21 cellular contexts compared by ENCODE assay signal in genomic region chr3:183794452-183794851, GRCh38. TPM values are rescaled to one million over a fixed set of nuclear protein-coding genes. Genes with fewer than 3 reads are reported as not detected.
"Had no signal": no experiment of that assay in that cellular context is flagged by ENCODE, and none has a peak within 500 bp of the region (broad histone marks: within the 10 kb centered on the region; RNA-seq: fewer than 3 reads in every experiment).

No MANE protein-coding gene starts in this region.

- H3K27me3 Mint-ChIP-seq: activated CD4-positive, alpha-beta T cell treated with anti-CD3 and anti-CD28 coated beads, Interleukin-2, amount 10 ng/mL, durations not matched to agents 7 days and 5 days; activated naive CD8-positive, alpha-beta T cell; naive thymus-derived CD4-positive, alpha-beta T cell had no signal

- H3K4me3 Mint-ChIP-seq: activated CD4-positive, alpha-beta T cell treated with anti-CD3 and anti-CD28 coated beads, Interleukin-2, amount 10 ng/mL, durations not matched to agents 7 days and 5 days; activated CD8-positive, alpha-beta T cell treated with anti-CD3 and anti-CD28 coated beads, Interleukin-2, amount 10 ng/mL, durations not matched to agents 7 days and 5 days; activated naive CD8-positive, alpha-beta T cell; naive thymus-derived CD4-positive, alpha-beta T cell; neural progenitor cell had no signal

- H3K9me3 Mint-ChIP-seq: activated CD4-positive, alpha-beta T cell treated with anti-CD3 and anti-CD28 coated beads, Interleukin-2, amount 10 ng/mL, durations not matched to agents 7 days and 5 days; activated T-helper 2 cell treated with anti-CD3 and anti-CD28 coated beads, Interferon-gamma antibody, Interleukin-2, Interleukin-4, amounts not matched to agents 10 μg/mL and 5 μg/mL and 100 μg/mL, durations not matched to agents 14 hours and 24 hours and 36 hours; neural progenitor cell had no signal

- H3K27ac Mint-ChIP-seq: activated CD4-positive, alpha-beta T cell treated with anti-CD3 and anti-CD28 coated beads, Interleukin-2, amount 10 ng/mL, durations not matched to agents 7 days and 5 days; activated naive CD8-positive, alpha-beta T cell; activated T-helper 2 cell treated with anti-CD3 and anti-CD28 coated beads, Interferon-gamma antibody, Interleukin-2, Interleukin-4, amounts not matched to agents 10 μg/mL and 5 μg/mL and 100 μg/mL, durations not matched to agents 14 hours and 24 hours and 36 hours; neural progenitor cell had no signal

- H3K27me3 ChIP-seq: adrenal gland, ascending aorta, gastroesophageal sphincter, neural progenitor cell, tibial artery had no signal

- H3K4me1 Mint-ChIP-seq: neural progenitor cell had no signal

- DNase-seq: activated CD4-positive, alpha-beta T cell treated with anti-CD3 and anti-CD28 coated beads, Interleukin-2, amount 10 ng/mL, durations not matched to agents 7 days and 5 days; activated CD8-positive, alpha-beta T cell treated with anti-CD3 and anti-CD28 coated beads, Interleukin-2, amount 10 ng/mL, durations not matched to agents 7 days and 5 days; activated naive CD4-positive, alpha-beta T cell; adrenal gland; cortex of kidney; head of caudate nucleus; islet precursor cell; left colon; naive thymus-derived CD4-positive, alpha-beta T cell; posterior cingulate gyrus; retina; stimulated activated CD4-positive, alpha-beta T cell treated with anti-CD3 and anti-CD28 coated beads, Interleukin-4, amount 100 ng/mL, for 4 hours; stimulated activated naive CD8-positive, alpha-beta T cell treated with anti-CD3 and anti-CD28 coated beads, Interleukin-15, Interleukin-2, amounts not matched to agents 100 U/mL and 50 U/mL, for 24 hours; T1000; tibial artery had no signal

- H3K27ac ChIP-seq: adrenal gland, ascending aorta, epithelial cell of prostate, gastroesophageal sphincter, neural progenitor cell, tibial artery had no signal

RNA-seq across cellular contexts. Expression of gene MAP6D1, which starts 30.9 kb away (rescaled TPM):
- total RNA-seq: ascending aorta had no signal
